25 cellular contexts compared by ENCODE assay signal in the genomic region with DNA sequence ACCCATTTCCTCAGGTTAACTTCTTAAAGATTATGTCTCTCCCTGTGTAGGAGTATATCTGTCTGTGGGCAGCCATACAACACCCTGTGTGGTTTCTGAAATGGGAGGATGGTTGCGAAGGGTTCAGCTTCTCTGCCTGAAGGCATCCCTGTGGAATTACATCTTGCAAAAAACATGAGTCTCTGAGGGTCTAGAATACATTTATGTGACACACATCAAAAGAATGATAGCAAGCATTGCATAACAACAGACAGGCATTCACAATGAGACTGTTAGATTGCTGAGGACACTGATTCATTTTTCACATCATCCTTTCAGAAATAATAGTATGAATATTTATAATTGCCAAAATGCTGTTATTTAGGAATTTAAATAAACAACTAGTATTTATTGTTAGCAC.
DNase-seq lines count a peak whose midpoint lies in the region; FAIRE-seq and TF ChIP-seq lines count a peak whose summit lies in the region.
"Had no signal": no experiment of that assay in that cellular context is flagged by ENCODE, and none has a peak within 500 bp of the region (broad histone marks: within the 10 kb centered on the region; RNA-seq: fewer than 3 reads in every experiment).

No MANE protein-coding gene starts in this region.

- no peak overlapping the region for H3K27ac ChIP-seq in keratinocyte (ENCODE audit: control insufficient read depth, insufficient read depth, low read length)
- H3K27ac ChIP-seq: adrenal gland, cardiac muscle cell, tibial nerve had no signal

- dilution Hi-C loops in keratinocyte (cut with MboI; ENCODE audit: extremely low pct_ligation_motif_present, low sequenced_read_pairs) = no loop called here

- no peak overlapping the region for H3K4me2 ChIP-seq in keratinocyte (ENCODE audit: control insufficient read depth, extremely low read depth, insufficient read depth, low read depth, low read length)

- H3K4me1 ChIP-seq in keratinocyte (ENCODE audit: control insufficient read depth, extremely low read depth, insufficient read depth, low read length) = no peaks in the 10 kb centered on the region
- H3K4me1 ChIP-seq: adrenal gland, tibial nerve had no signal

- no peaks in the 10 kb centered on the region for H3K79me2 ChIP-seq in keratinocyte (ENCODE audit: control insufficient read depth, insufficient read depth, low read length)

- no peaks in the 10 kb centered on the region for H3K36me3 ChIP-seq in bronchial epithelial cell (ENCODE audit: control insufficient read depth, insufficient read depth, low read length)
- no peaks in the 10 kb centered on the region for H3K36me3 ChIP-seq in keratinocyte (ENCODE audit: control insufficient read depth in 2 of 2, extremely low read depth in 1 of 2, insufficient read depth in 2 of 2, low read length in 2 of 2)
- H3K36me3 ChIP-seq: adrenal gland, cardiac muscle cell, tibial nerve had no signal

- TF ChIP-seq CTCF in bronchial epithelial cell (IDR thresholded peaks at IDR 0.05; ENCODE audit: insufficient read depth, low read length, severe bottlenecking) = no peak
- no peak for TF ChIP-seq CTCF in keratinocyte (optimal IDR thresholded peaks at IDR 0.05 in 1 of 3, IDR thresholded peaks at IDR 0.05 in 1 of 3, conservative IDR thresholded peaks at IDR 0.05 in 1 of 3; ENCODE audit: extremely low read depth in 1 of 3, insufficient read depth in 2 of 3, low read length in 3 of 3)

- H3K27me3 ChIP-seq in bronchial epithelial cell (ENCODE audit: control insufficient read depth, insufficient read depth, low read length) (no peaks in the 10 kb centered on the region), keratinocyte (ENCODE audit: control insufficient read depth, extremely low read depth, insufficient read depth, low read length) (no peaks in the 10 kb centered on the region)
- H3K27me3 ChIP-seq: adrenal gland, cardiac muscle cell, tibial nerve had no signal

- H4K20me1 ChIP-seq in keratinocyte (ENCODE audit: control insufficient read depth, extremely low read depth, insufficient read depth, low read length) = no peaks in the 10 kb centered on the region

- H3K9me3 ChIP-seq in keratinocyte (ENCODE audit: control insufficient read depth, low read depth, low read length) = no peaks in the 10 kb centered on the region
- H3K9me3 ChIP-seq: tibial nerve had no signal

- H3K9me1 ChIP-seq in keratinocyte (ENCODE audit: control insufficient read depth, extremely low read depth, insufficient read depth, low read length) = no peaks in the 10 kb centered on the region

- DNase-seq in HT1080 (ENCODE audit: low read depth) = peak; percentile 3
- peak; percentile 71 for DNase-seq in bronchial epithelial cell (ENCODE audit: low read depth)
- peak; percentile 32 for DNase-seq in keratinocyte (ENCODE audit: low read depth, low spot score)
- DNase-seq in NCI-H524 (lab: John Stamatoyannopoulos, UW) = no peak
- no peak for DNase-seq in GF-D8 (lab: John Stamatoyannopoulos, UW)
- no peak for DNase-seq in activated CD4-positive, CD25-positive, alpha-beta regulatory T cell (lab: John Stamatoyannopoulos, UW)
- DNase-seq in stimulated activated naive CD4-positive, alpha-beta T cell (lab: John Stamatoyannopoulos, UW) = no peak
- DNase-seq: activated CD4-positive, alpha-beta T cell treated with anti-CD3 and anti-CD28 coated beads for 48 hours; activated T-cell treated with anti-CD3 and anti-CD28 coated beads, Interleukin-2, amount 50 U/mL, for 4 hours; adrenal gland; CD4-positive, CD25-positive, alpha-beta regulatory T cell; dermis blood vessel endothelial cell; foreskin melanocyte; GOT3; hippocampal formation; Karpas-422; NCI-H187 treated with DMSO at 0.1 percent for 48 hours; NCI-H2227 treated with DMSO at 0.1 percent for 48 hours; NCI-H774; RPMI8226; stimulated activated CD8-positive, alpha-beta memory T cell treated with anti-CD3 and anti-CD28 coated beads, Interleukin-4, amount 100 ng/mL, for 48 hours; T-helper 2 cell had no signal

- H3K9ac ChIP-seq in keratinocyte (ENCODE audit: control insufficient read depth, extremely low read depth, insufficient read depth, low read length) = no peak overlapping the region

- no peak overlapping the region for H2AFZ ChIP-seq in keratinocyte (ENCODE audit: control insufficient read depth, low read length)

- FAIRE-seq in bronchial epithelial cell (lab: Jason Lieb, UNC) (no peak), keratinocyte (lab: Jason Lieb, UNC) (peak; percentile 9)
- FAIRE-seq: D721Med had no signal

- H3K4me3 ChIP-seq in bronchial epithelial cell (ENCODE audit: low read depth, low read length) (no peak overlapping the region), keratinocyte (ENCODE audit: control insufficient read depth in 2 of 3, extremely low read depth in 1 of 3, insufficient read depth in 2 of 3, low read depth in 1 of 3, low read length in 3 of 3) (no peak overlapping the region)
- H3K4me3 ChIP-seq: adrenal gland, cardiac muscle cell, tibial nerve had no signal

Comparison
In these comparisons a context has a peak if more than half of its experiments do, and no peak if none do; other contexts are left out.
1. DNase-seq: peak in HT1080 (single experiment), bronchial epithelial cell (single experiment) and keratinocyte (single experiment); none in NCI-H524 (0 of 2), GF-D8 (single experiment), activated CD4-positive, CD25-positive, alpha-beta regulatory T cell (0 of 4) and stimulated activated naive CD4-positive, alpha-beta T cell (0 of 6).